ENCODE assay signal across 1 cellular context in genomic region chr1:37999434-38000232, GRCh38.
A peak's percentile ranks its signal among the peaks of the same experiment; 100 is the strongest.
TF ChIP-seq lines count a peak whose summit lies in the region.

No MANE protein-coding gene starts in this region.

TF ChIP-seq in K562, 482 proteins besides CTCF, POLR2A, EP300 and RAD21 (continued from another document and continues in another):
- TF ChIP-seq HES1 (IDR thresholded peaks at IDR 0.05; ENCODE audit: low read depth) = 0 out of 2 replicates have a peak, but pooled peaks have one; percentile 15
- TF ChIP-seq FOXM1 (IDR thresholded peaks at IDR 0.05; ENCODE audit: low read depth) = peak; percentile 84
- TF ChIP-seq FOXM1 (CRISPR knock-in tag; IDR thresholded peaks at IDR 0.05; ENCODE audit: low read depth) = no peak
- TF ChIP-seq KDM1A (IDR thresholded peaks at IDR 0.05) = peak in 1 of 2 experiments; percentile 83; a peak in 3 of 4 replicates
- peak; percentile 99 for TF ChIP-seq DPF2 (IDR thresholded peaks at IDR 0.05)
- no peak for TF ChIP-seq MGA (IDR thresholded peaks at IDR 0.05)
- peak; percentile 54; the same call in 1 of the 2 replicates for TF ChIP-seq ZNF444 (CRISPR knock-in tag; IDR thresholded peaks at IDR 0.05)
- TF ChIP-seq MTA2 (IDR thresholded peaks at IDR 0.05; ENCODE audit: low read depth) = peak; percentile 84
- no peak for TF ChIP-seq ZNF449 (CRISPR knock-in tag; IDR thresholded peaks at IDR 0.05)
- TF ChIP-seq LCOR (CRISPR knock-in tag; IDR thresholded peaks at IDR 0.05) = peak; percentile 87
- TF ChIP-seq BCL6 (CRISPR knock-in tag; IDR thresholded peaks at IDR 0.05) = no peak
- no peak for TF ChIP-seq BRCA1 (IDR thresholded peaks at IDR 0.05)
- TF ChIP-seq BRCA1 (CRISPR knock-in tag; IDR thresholded peaks at IDR 0.05) = no peak
- TF ChIP-seq ZKSCAN8 (CRISPR knock-in tag; IDR thresholded peaks at IDR 0.05) = peak; percentile 75
- peak; percentile 58; the same call in 1 of the 2 replicates for TF ChIP-seq ZBTB2 (IDR thresholded peaks at IDR 0.05)
- TF ChIP-seq L3MBTL2 (IDR thresholded peaks at IDR 0.05) = peak; percentile 55
- peak; percentile 84 for TF ChIP-seq STAT5A (IDR thresholded peaks at IDR 0.05; ENCODE audit: borderline replicate concordance, low read length)
- TF ChIP-seq ATF6 (CRISPR knock-in tag; IDR thresholded peaks at IDR 0.05) = peak; percentile 30
- TF ChIP-seq RNF2 (IDR thresholded peaks at IDR 0.05) = peak; percentile 96
- peak in 1 of 2 experiments; percentile 89; a peak in 2 of 4 replicates for TF ChIP-seq RCOR1 (IDR thresholded peaks at IDR 0.05; ENCODE audit: borderline replicate concordance in 1 of 2, low read depth in 2 of 2, low read length in 2 of 2)
- peak; percentile 42 for TF ChIP-seq NFE2 (IDR thresholded peaks at IDR 0.05; ENCODE audit: low read depth)
- TF ChIP-seq TAF1 (IDR thresholded peaks at IDR 0.05; ENCODE audit: control insufficient read depth, extremely low read depth, insufficient read depth, low read length, severe bottlenecking) = peak; percentile 69
- TF ChIP-seq ARID2 (IDR thresholded peaks at IDR 0.05) = 0 out of 2 replicates have a peak, but pooled peaks have one; percentile 12
- TF ChIP-seq TRIM24 (IDR thresholded peaks at IDR 0.05) = peak; percentile 61 to 79; a peak in 3 of 4 replicates
- peak; percentile 75 for TF ChIP-seq CREB3L1 (IDR thresholded peaks at IDR 0.05; ENCODE audit: borderline replicate concordance, low read depth)
- no peak for TF ChIP-seq COPS2 (conservative IDR thresholded peaks at IDR 0.05)
- TF ChIP-seq SMC3 (conservative IDR thresholded peaks at IDR 0.05; ENCODE audit: insufficient read depth, low read depth, low read length) = 0 out of 2 replicates have a peak, but pooled peaks have one; percentile 14
- peak; percentile 95 for TF ChIP-seq ZNF592 (IDR thresholded peaks at IDR 0.05)
- TF ChIP-seq ZNF174 (CRISPR knock-in tag; IDR thresholded peaks at IDR 0.05) = no peak
- TF ChIP-seq MEF2A (IDR thresholded peaks at IDR 0.05; ENCODE audit: control insufficient read depth, low read depth, low read length) = peak; percentile 61; the same call in 1 of the 2 replicates
